ENCODE assay signal across 12 cellular contexts in genomic region chr2:100013892-100014677, GRCh38.
DNase-seq lines count a peak whose midpoint lies in the region; ATAC-seq, FAIRE-seq and TF ChIP-seq lines count a peak whose summit lies in the region.
"Had no signal": no experiment of that assay in that cellular context is flagged by ENCODE, and none has a peak within 500 bp of the region (broad histone marks: within the 10 kb centered on the region; RNA-seq: fewer than 3 reads in every experiment).

No MANE protein-coding gene starts in this region.

- H3K9me3 Mint-ChIP-seq in brain = no peaks in the 10 kb centered on the region
- no peaks in the 10 kb centered on the region for H3K9me3 Mint-ChIP-seq in activated CD4-positive, alpha-beta memory T cell treated with anti-CD3 and anti-CD28 coated beads, Interleukin-2, amount 10 ng/mL, durations not matched to agents 7 days and 5 days
- H3K9me3 Mint-ChIP-seq in activated T-cell treated with anti-CD3 and anti-CD28 coated beads, Interleukin-2, amount 50 U/mL, for 4 hours = no peaks in the 10 kb centered on the region

- ATAC-seq in HG02571 (IDR thresholded peaks at IDR 0.05; ENCODE audit: unreplicated experiment) = no peak
- no peak for ATAC-seq in activated T-cell treated with anti-CD3 and anti-CD28 coated beads, Interleukin-2, amount 50 U/mL, for 4 hours
- ATAC-seq: gastrocnemius medialis had no signal

- peak overlapping the region in 1 of 5 experiments; percentile 13 for H3K4me3 Mint-ChIP-seq in brain
- H3K4me3 Mint-ChIP-seq in activated CD4-positive, alpha-beta memory T cell treated with anti-CD3 and anti-CD28 coated beads, Interleukin-2, amount 10 ng/mL, durations not matched to agents 7 days and 5 days = no peak overlapping the region
- no peak overlapping the region for H3K4me3 Mint-ChIP-seq in activated T-cell treated with anti-CD3 and anti-CD28 coated beads, Interleukin-2, amount 50 U/mL, for 4 hours

- no peak for TF ChIP-seq CTCF in brain (conservative IDR thresholded peaks at IDR 0.05)

- peaks cover 68% of the 10 kb centered on the region for H3K4me1 Mint-ChIP-seq in brain
- no peaks in the 10 kb centered on the region for H3K4me1 Mint-ChIP-seq in activated CD4-positive, alpha-beta memory T cell treated with anti-CD3 and anti-CD28 coated beads, Interleukin-2, amount 10 ng/mL, durations not matched to agents 7 days and 5 days
- H3K4me1 Mint-ChIP-seq in activated T-cell treated with anti-CD3 and anti-CD28 coated beads, Interleukin-2, amount 50 U/mL, for 4 hours (ENCODE audit: low read depth) = no peaks in the 10 kb centered on the region

- POLR2A ChIA-PET in activated CD4-positive, alpha-beta memory T cell treated with anti-CD3 and anti-CD28 coated beads, Interleukin-2, amount 10 ng/mL, durations not matched to agents 7 days and 5 days (lab: Charles Lee) = no interaction called here

- peak; percentile 83 for FAIRE-seq in urothelium cell line (lab: Jason Lieb, UNC)

- peak overlapping the region; percentile 61 to 95 (median 84) for H3K27ac Mint-ChIP-seq in brain
- H3K27ac Mint-ChIP-seq in activated CD4-positive, alpha-beta memory T cell treated with anti-CD3 and anti-CD28 coated beads, Interleukin-2, amount 10 ng/mL, durations not matched to agents 7 days and 5 days = no peak overlapping the region

- DNase-seq in NCI-H345 (lab: John Stamatoyannopoulos, UW) (peak; percentile 21), NCI-H345 treated with DMSO at 0.1 percent for 48 hours (lab: John Stamatoyannopoulos, UW; ENCODE audit: unreplicated experiment) (no peak), iPS-NIHi7 (ENCODE audit: extremely low spot score) (peak; percentile 70), urothelium cell line (ENCODE audit: low spot score) (peak; percentile 87)
- DNase-seq in activated CD4-positive, alpha-beta memory T cell treated with anti-CD3 and anti-CD28 coated beads, Interleukin-2, amount 10 ng/mL, durations not matched to agents 7 days and 5 days = no peak
- DNase-seq in activated T-cell treated with anti-CD3 and anti-CD28 coated beads, Interleukin-2, amount 50 U/mL, for 4 hours = no peak
- DNase-seq: activated CD4-positive, alpha-beta T cell treated with anti-CD3 and anti-CD28 coated beads, Interleukin-2, amount 50 U/mL, for 48 hours; gastrocnemius medialis; NCI-H1436; stimulated activated CD4-positive, alpha-beta T cell treated with anti-CD3 and anti-CD28 coated beads, Interleukin-4, amount 100 ng/mL, for 4 hours had no signal

- H3K36me3 Mint-ChIP-seq in brain = no peaks in the 10 kb centered on the region
- H3K36me3 Mint-ChIP-seq in activated CD4-positive, alpha-beta memory T cell treated with anti-CD3 and anti-CD28 coated beads, Interleukin-2, amount 10 ng/mL, durations not matched to agents 7 days and 5 days (ENCODE audit: low read depth) = no peaks in the 10 kb centered on the region
- no peaks in the 10 kb centered on the region for H3K36me3 Mint-ChIP-seq in activated T-cell treated with anti-CD3 and anti-CD28 coated beads, Interleukin-2, amount 50 U/mL, for 4 hours (ENCODE audit: insufficient read depth)

- CTCF ChIA-PET in activated CD4-positive, alpha-beta memory T cell treated with anti-CD3 and anti-CD28 coated beads, Interleukin-2, amount 10 ng/mL, durations not matched to agents 7 days and 5 days (lab: Charles Lee) = no interaction called here

- H3K27me3 Mint-ChIP-seq in brain = peaks cover 2% of the 10 kb centered on the region
- H3K27me3 Mint-ChIP-seq in activated CD4-positive, alpha-beta memory T cell treated with anti-CD3 and anti-CD28 coated beads, Interleukin-2, amount 10 ng/mL, durations not matched to agents 7 days and 5 days = no peaks in the 10 kb centered on the region
- H3K27me3 Mint-ChIP-seq in activated T-cell treated with anti-CD3 and anti-CD28 coated beads, Interleukin-2, amount 50 U/mL, for 4 hours (ENCODE audit: low read depth) = no peaks in the 10 kb centered on the region

Comparison
In these comparisons a context has a peak if more than half of its experiments do, and no peak if none do; other contexts are left out.
1. DNase-seq: peak in NCI-H345 (single experiment), iPS-NIHi7 (single experiment) and urothelium cell line (single experiment); none in NCI-H345 treated with DMSO at 0.1 percent for 48 hours (single experiment), activated CD4-positive, alpha-beta memory T cell treated with anti-CD3 and anti-CD28 coated beads, Interleukin-2, amount 10 ng/mL, durations not matched to agents 7 days and 5 days (single experiment) and activated T-cell treated with anti-CD3 and anti-CD28 coated beads, Interleukin-2, amount 50 U/mL, for 4 hours (single experiment).